1 cellular context compared by ENCODE assay signal in the genomic region with DNA sequence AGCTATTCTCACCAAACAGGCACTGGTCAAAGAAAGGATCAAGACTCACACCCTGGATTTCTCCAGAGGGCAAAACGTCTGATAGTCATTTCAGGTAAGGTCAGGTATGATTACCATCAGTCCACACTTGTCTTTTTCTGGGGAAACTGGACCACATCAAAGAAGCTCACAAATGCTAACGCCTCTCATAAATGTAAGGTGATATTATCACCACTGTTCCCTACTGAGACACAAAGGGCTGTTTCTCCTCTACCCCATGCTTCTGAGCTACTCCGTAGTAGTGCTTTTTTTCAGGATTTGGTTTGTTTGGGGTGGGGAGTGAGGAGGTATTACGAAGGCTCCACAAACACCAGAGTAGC.
TF ChIP-seq lines count a peak whose summit lies in the region.

No MANE protein-coding gene starts in this region.

TF ChIP-seq in IMR-90, 13 proteins besides CTCF, POLR2A, EP300 and RAD21:
- TF ChIP-seq MXI1 (IDR thresholded peaks at IDR 0.05; ENCODE audit: borderline replicate concordance, low read depth, low read length) (no peak), NFE2L2 (IDR thresholded peaks at IDR 0.05; ENCODE audit: low read depth, low read length) (no peak), BHLHE40 (IDR thresholded peaks at IDR 0.05; ENCODE audit: low read depth, low read length) (no peak), MAFK (IDR thresholded peaks at IDR 0.05; ENCODE audit: low read depth, low read length) (no peak), RCOR1 (IDR thresholded peaks at IDR 0.05; ENCODE audit: insufficient replicate concordance, low read length) (no peak), CEBPB (IDR thresholded peaks at IDR 0.05; ENCODE audit: low read depth, low read length) (no peak), SMC3 (IDR thresholded peaks at IDR 0.05; ENCODE audit: low read depth, low read length) (no peak)
